In the genomic region with DNA sequence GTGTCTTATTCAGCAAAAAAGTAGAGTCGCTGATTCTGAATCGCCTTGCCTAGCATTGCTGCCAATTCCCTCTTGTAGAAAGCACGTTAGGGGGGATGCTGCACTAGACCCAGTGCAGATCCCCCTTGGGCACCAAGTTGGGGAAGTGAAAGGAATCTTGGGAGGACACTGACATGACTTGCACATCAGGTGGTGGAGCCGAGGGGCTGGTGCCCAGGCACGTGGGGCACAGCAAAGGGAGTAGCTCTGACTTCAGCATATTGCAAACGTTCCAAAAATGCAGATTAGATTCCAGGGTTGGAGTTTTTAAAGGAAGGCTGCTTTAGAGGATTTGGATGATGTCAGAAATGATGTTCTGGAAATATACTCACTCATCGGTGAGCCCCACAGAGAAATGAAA, we compare ENCODE assay signal across 21 cellular contexts. TPM values are rescaled to one million over a fixed set of nuclear protein-coding genes. Genes with fewer than 3 reads are reported as not detected.
DNase-seq lines count a peak whose midpoint lies in the region; ATAC-seq and TF ChIP-seq lines count a peak whose summit lies in the region.
"Had no signal": no experiment of that assay in that cellular context is flagged by ENCODE, and none has a peak within 500 bp of the region (broad histone marks: within the 10 kb centered on the region; RNA-seq: fewer than 3 reads in every experiment).

No MANE protein-coding gene starts in this region.

- H4K91ac ChIP-seq in IMR-90 (ENCODE audit: insufficient read depth, low read depth, low read length), result no peak overlapping the region

- H2BK15ac ChIP-seq in IMR-90 (ENCODE audit: low read depth, low read length), result no peak overlapping the region

- no peak overlapping the region for H3K56ac ChIP-seq in IMR-90 (ENCODE audit: extremely low read depth, insufficient read depth, low read length)

- TF ChIP-seq RAD21 in IMR-90 (IDR thresholded peaks at IDR 0.05; ENCODE audit: low read length), result no peak

- no peaks in the 10 kb centered on the region for H3K79me2 ChIP-seq in smooth muscle cell (ENCODE audit: low read depth)

- no peaks in the 10 kb centered on the region for H3K36me3 ChIP-seq in IMR-90 (ENCODE audit: control insufficient read depth, insufficient read depth, low read length)
- no peaks in the 10 kb centered on the region for H3K36me3 ChIP-seq in smooth muscle cell (ENCODE audit: low read depth)
- H3K36me3 ChIP-seq: left lung, prostate gland had no signal

- no peaks in the 10 kb centered on the region for H3K79me1 ChIP-seq in IMR-90 (ENCODE audit: low read depth in 1 of 2, low read length in 2 of 2)

- no peak overlapping the region for H3K14ac ChIP-seq in IMR-90 (replicated peaks; ENCODE audit: low read depth, low read length)

- no TSS peak for BruUV-seq in IMR-90 (replicated peaks; lab: Mats Ljungman, UMichigan)

- no peak overlapping the region for H2BK20ac ChIP-seq in IMR-90 (ENCODE audit: low read depth, low read length)

- H2AK5ac ChIP-seq in IMR-90 (ENCODE audit: low read depth, low read length), result no peak overlapping the region

- no peak overlapping the region for H3K4me2 ChIP-seq in IMR-90 (ENCODE audit: low read depth, low read length)
- peak overlapping the region; percentile 39 for H3K4me2 ChIP-seq in smooth muscle cell

- H3K9me1 ChIP-seq in IMR-90 (ENCODE audit: insufficient read depth, low read length), result no peaks in the 10 kb centered on the region; the same call in 1 of the 2 replicates

- DNase-seq in IMR-90, result peak; percentile 30
- peak; percentile 30 for DNase-seq in astrocyte of the spinal cord (ENCODE audit: low read depth, low spot score)
- DNase-seq in fibroblast of peridontal ligament (ENCODE audit: extremely low read depth), result peak; percentile 7
- no peak for DNase-seq in smooth muscle cell (lab: John Stamatoyannopoulos, UW; ENCODE audit: unreplicated experiment)
- DNase-seq in GDM1 (lab: John Stamatoyannopoulos, UW), result no peak
- no peak for DNase-seq in central memory CD4-positive, alpha-beta T cell
- DNase-seq: activated CD4-positive, CD25-positive, alpha-beta regulatory T cell; activated CD8-positive, alpha-beta T cell treated with anti-CD3 and anti-CD28 coated beads, Interleukin-2, amount 10 ng/mL, durations not matched to agents 7 days and 5 days; amniotic stem cell; effector memory CD8-positive, alpha-beta T cell; H7; left lung; natural killer cell; NCI-H1436 treated with DMSO at 0.1 percent for 48 hours; NCI-H524; T-helper 9 cell had no signal

- H3K23ac ChIP-seq in IMR-90 (ENCODE audit: low read depth, low read length), result no peak overlapping the region

- ATAC-seq in IMR-90 (ENCODE audit: low read depth) (no peak), GM21360 (IDR thresholded peaks at IDR 0.05; ENCODE audit: unreplicated experiment) (no peak), HG03039 (IDR thresholded peaks at IDR 0.05; ENCODE audit: unreplicated experiment) (no peak)
- ATAC-seq: activated CD8-positive, alpha-beta T cell treated with anti-CD3 and anti-CD28 coated beads, Interleukin-2, amount 10 ng/mL, durations not matched to agents 7 days and 5 days; effector memory CD8-positive, alpha-beta T cell; K562; left lung; natural killer cell had no signal

- no peak overlapping the region for H2BK120ac ChIP-seq in IMR-90 (ENCODE audit: low read depth, low read length)

- dilution Hi-C loops in IMR-90 (cut with HindIII; ENCODE audit: low sequenced_read_pairs, unreplicated experiment), result no loop called here

- H4K5ac ChIP-seq in IMR-90 (ENCODE audit: low read depth, low read length), result no peak overlapping the region

- H3K4me1 ChIP-seq in IMR-90 (ENCODE audit: control insufficient read depth, insufficient read depth, low read length) (no peaks in the 10 kb centered on the region), smooth muscle cell (ENCODE audit: low read depth) (peaks cover 5% of the 10 kb centered on the region)
- H3K4me1 ChIP-seq: left lung, prostate gland had no signal

- intact Hi-C loops in IMR-90 (cut with micrococcal nuclease), result no loop called here

- no peak overlapping the region for H2BK5ac ChIP-seq in IMR-90 (ENCODE audit: low read depth, low read length, poor library complexity, severe bottlenecking)

- TF ChIP-seq CTCF in IMR-90 (conservative IDR thresholded peaks at IDR 0.05; ENCODE audit: low read depth, low read length) (no peak), astrocyte of the spinal cord (IDR thresholded peaks at IDR 0.05; ENCODE audit: low read depth, low read length) (no peak), smooth muscle cell (IDR thresholded peaks at IDR 0.05; ENCODE audit: borderline replicate concordance, insufficient read depth, poor library complexity, severe bottlenecking) (no peak)

- no peak overlapping the region for H3K9ac ChIP-seq in IMR-90 (ENCODE audit: low read depth, low read length)
- no peak overlapping the region for H3K9ac ChIP-seq in smooth muscle cell (ENCODE audit: low read depth)

- H3K27ac ChIP-seq in IMR-90 (ENCODE audit: insufficient read depth, low read length) (no peak overlapping the region), smooth muscle cell (ENCODE audit: low read depth) (no peak overlapping the region)
- H3K27ac ChIP-seq: C4-2B, left lung, prostate gland had no signal

- H4K20me1 ChIP-seq in IMR-90 (ENCODE audit: insufficient read depth, low read length) (no peaks in the 10 kb centered on the region), smooth muscle cell (ENCODE audit: low read depth) (no peaks in the 10 kb centered on the region)

- H2AFZ ChIP-seq in IMR-90 (replicated peaks; ENCODE audit: low read length, poor library complexity) (no peak overlapping the region), smooth muscle cell (ENCODE audit: low read depth) (no peak overlapping the region)

- POLR2A ChIA-PET in IMR-90 (lab: Charles Lee; ENCODE audit: unreplicated experiment), result no interaction called here

- H2AK9ac ChIP-seq in IMR-90 (replicated peaks; ENCODE audit: low read depth, low read length, poor library complexity), result no peak overlapping the region

- H3K9me3 ChIP-seq in IMR-90 (ENCODE audit: control insufficient read depth, insufficient read depth, low read length) (no peaks in the 10 kb centered on the region), smooth muscle cell (replicated peaks; ENCODE audit: low read depth) (no peaks in the 10 kb centered on the region)
- H3K9me3 ChIP-seq: left lung, prostate gland had no signal

- H3K27me3 ChIP-seq in IMR-90 (ENCODE audit: control insufficient read depth, insufficient read depth, low read length) (no peaks in the 10 kb centered on the region; the same call in 1 of the 2 replicates), smooth muscle cell (ENCODE audit: low read depth) (no peaks in the 10 kb centered on the region)

- no peak overlapping the region for H3K18ac ChIP-seq in IMR-90 (ENCODE audit: low read depth, low read length)

- no peak overlapping the region for H3K4ac ChIP-seq in IMR-90 (ENCODE audit: low read depth, low read length)

- in situ Hi-C loops in IMR-90 (cut with MboI; ENCODE audit: low sequenced_read_pairs) (no loop called here), astrocyte of the spinal cord (cut with HindIII; ENCODE audit: low sequenced_read_pairs) (no loop called here)

- H3K4me3 ChIP-seq in IMR-90 (ENCODE audit: insufficient read depth, low read depth, low read length) (no peak overlapping the region), astrocyte of the spinal cord (ENCODE audit: low read depth, low read length) (no peak overlapping the region), smooth muscle cell (no peak overlapping the region)
- H3K4me3 ChIP-seq: K562, left lung, prostate gland had no signal

- 58% methylated on average over 5 of the region's 7 CpGs; no CpG with 5 or more reads in 1 of the 2 experiments for WGBS in IMR-90 (ENCODE audit: extremely low coverage in 2 of 2, insufficient read length in 1 of 2), 2 experiments
- 62% methylated on average over 7 of the region's 7 CpGs for WGBS in smooth muscle cell (ENCODE audit: low lambda C conversion rate)

- no peak overlapping the region for H4K8ac ChIP-seq in IMR-90 (ENCODE audit: low read depth in 2 of 2, low read length in 2 of 2)

- TF ChIP-seq POLR2A in IMR-90 (IDR thresholded peaks at IDR 0.05; ENCODE audit: low read depth, low read length), result no peak

- H3F3A ChIP-seq in smooth muscle cell (ENCODE audit: low read depth), result no peaks in the 10 kb centered on the region

- CTCF ChIA-PET in IMR-90 (lab: Yijun Ruan, JAX), result no interaction called here

TF ChIP-seq in IMR-90, 13 proteins besides CTCF, POLR2A, EP300 and RAD21 (continues in another document):
- TF ChIP-seq CHD1 (IDR thresholded peaks at IDR 0.05; ENCODE audit: low read depth, low read length), result no peak
- no peak for TF ChIP-seq CEBPB (IDR thresholded peaks at IDR 0.05; ENCODE audit: low read depth, low read length)
- TF ChIP-seq MAZ (IDR thresholded peaks at IDR 0.05; ENCODE audit: borderline replicate concordance, low read depth, low read length), result no peak
- TF ChIP-seq MXI1 (IDR thresholded peaks at IDR 0.05; ENCODE audit: borderline replicate concordance, low read depth, low read length), result no peak
- no peak for TF ChIP-seq SMC3 (IDR thresholded peaks at IDR 0.05; ENCODE audit: low read depth, low read length)
- TF ChIP-seq NFE2L2 (IDR thresholded peaks at IDR 0.05; ENCODE audit: low read depth, low read length), result no peak
- no peak for TF ChIP-seq RCOR1 (IDR thresholded peaks at IDR 0.05; ENCODE audit: insufficient replicate concordance, low read length)
- TF ChIP-seq FOS (IDR thresholded peaks at IDR 0.05; ENCODE audit: low read depth, low read length), result no peak
- TF ChIP-seq RFX5 (IDR thresholded peaks at IDR 0.05; ENCODE audit: low read depth, low read length), result no peak
- no peak for TF ChIP-seq BHLHE40 (IDR thresholded peaks at IDR 0.05; ENCODE audit: low read depth, low read length)
- TF ChIP-seq, protein P1, sequence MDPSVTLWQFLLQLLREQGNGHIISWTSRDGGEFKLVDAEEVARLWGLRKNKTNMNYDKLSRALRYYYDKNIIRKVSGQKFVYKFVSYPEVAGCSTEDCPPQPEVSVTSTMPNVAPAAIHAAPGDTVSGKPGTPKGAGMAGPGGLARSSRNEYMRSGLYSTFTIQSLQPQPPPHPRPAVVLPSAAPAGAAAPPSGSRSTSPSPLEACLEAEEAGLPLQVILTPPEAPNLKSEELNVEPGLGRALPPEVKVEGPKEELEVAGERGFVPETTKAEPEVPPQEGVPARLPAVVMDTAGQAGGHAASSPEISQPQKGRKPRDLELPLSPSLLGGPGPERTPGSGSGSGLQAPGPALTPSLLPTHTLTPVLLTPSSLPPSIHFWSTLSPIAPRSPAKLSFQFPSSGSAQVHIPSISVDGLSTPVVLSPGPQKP (IDR thresholded peaks at IDR 0.05; ENCODE audit: borderline replicate concordance, low read depth, low read length), result no peak
- TF ChIP-seq MAFK (IDR thresholded peaks at IDR 0.05; ENCODE audit: low read depth, low read length), result no peak

RNA-seq across cellular contexts. Expression of a gene that starts 47.4 kb away (rescaled TPM):
- total RNA-seq in IMR-90 (2012; rRNA removed), result 4.2 and 5.9 TPM in 2 replicates
- polyA plus RNA-seq in IMR-90 (2012; rRNA removed), result 3.4 and 4.2 TPM in 2 replicates
- 1.7 and 1.9 TPM in 2 replicates for polyA plus RNA-seq in IMR-90 (2012; cell fraction: cytosol; rRNA removed)
- polyA plus RNA-seq in IMR-90 (2012; cell fraction: nucleus; rRNA removed; ENCODE audit: low replicate concordance), result 0.37 and 1.2 TPM in 2 replicates
- total RNA-seq in smooth muscle cell, result 17.1 and 20.3 TPM in 2 replicates
- 22.5 and 33.4 TPM in 2 replicates for polyA plus RNA-seq in smooth muscle cell
- total RNA-seq: activated CD8-positive, alpha-beta T cell treated with anti-CD3 and anti-CD28 coated beads, Interleukin-2, amount 10 ng/mL, durations not matched to agents 7 days and 5 days; K562; natural killer cell had no signal

Comparison
In these comparisons a context has a peak if more than half of its experiments do, and no peak if none do; other contexts are left out.
1. DNase-seq: peak in IMR-90 (single experiment), astrocyte of the spinal cord (single experiment) and fibroblast of peridontal ligament (single experiment); none in smooth muscle cell (single experiment), GDM1 (single experiment) and central memory CD4-positive, alpha-beta T cell (single experiment).